ENCODE assay signal across 21 cellular contexts in genomic region chr7:108030536-108030935, GRCh38. TPM values are rescaled to one million over a fixed set of nuclear protein-coding genes. Genes with fewer than 3 reads are reported as not detected.
DNase-seq lines count a peak whose midpoint lies in the region; ATAC-seq and TF ChIP-seq lines count a peak whose summit lies in the region.
"Had no signal": no experiment of that assay in that cellular context is flagged by ENCODE, and none has a peak within 500 bp of the region (broad histone marks: within the 10 kb centered on the region; RNA-seq: fewer than 3 reads in every experiment).

No MANE protein-coding gene starts in this region.

- ATAC-seq in HG03520 (IDR thresholded peaks at IDR 0.05; ENCODE audit: unreplicated experiment) = no peak
- ATAC-seq: natural killer cell treated with Interleukin-12 subunit alpha and Interleukin-12 subunit beta and Interleukin-15 and Interleukin-18, amount 100 ng/mL, for 72 hours had no signal

- H3K36me3 Mint-ChIP-seq in HFFc6 (ENCODE audit: low read depth) = no peaks in the 10 kb centered on the region
- H3K36me3 Mint-ChIP-seq: CD4-positive, alpha-beta memory T cell; IgD-negative memory B cell; natural killer cell treated with Interleukin-12 subunit alpha and Interleukin-12 subunit beta and Interleukin-15 and Interleukin-18, amount 100 ng/mL, for 72 hours; type B pancreatic cell had no signal

- peak; percentile 46 for DNase-seq in A172 (ENCODE audit: low spot score)
- DNase-seq in HFFc6 = peak; percentile 57
- peak; percentile 36 for DNase-seq in amniotic epithelial cell (ENCODE audit: low read depth)
- peak; percentile 50 for DNase-seq in iris pigment epithelial cell (ENCODE audit: low read depth)
- DNase-seq in stimulated activated CD4-positive, alpha-beta T cell treated with anti-CD3 and anti-CD28 coated beads, Interleukin-4, amount 100 ng/mL, for 24 hours = no peak
- no peak for DNase-seq in NCI-H146 treated with DMSO at 0.1 percent for 48 hours (lab: John Stamatoyannopoulos, UW; ENCODE audit: unreplicated experiment)
- DNase-seq in GOT3 (lab: John Stamatoyannopoulos, UW) = no peak
- DNase-seq: 8988T; activated CD4-positive, alpha-beta T cell treated with anti-CD3 and anti-CD28 coated beads for 48 hours; activated CD8-positive, alpha-beta memory T cell treated with anti-CD3 and anti-CD28 coated beads, Interleukin-2, amount 50 U/mL, for 4 hours; activated naive CD4-positive, alpha-beta T cell; CD4-positive, alpha-beta memory T cell; DND-41; glutamatergic neuron; NCI-H2107; NCI-H526 treated with DMSO at 0.1 percent for 48 hours; stimulated activated naive CD4-positive, alpha-beta T cell had no signal

- no peak for TF ChIP-seq CTCF in HFFc6 (IDR thresholded peaks at IDR 0.05)

- H3K9me3 Mint-ChIP-seq in HFFc6 = no peaks in the 10 kb centered on the region
- H3K9me3 Mint-ChIP-seq: CD4-positive, alpha-beta memory T cell; natural killer cell treated with Interleukin-12 subunit alpha and Interleukin-12 subunit beta and Interleukin-15 and Interleukin-18, amount 100 ng/mL, for 72 hours; type B pancreatic cell had no signal

- H3K4me3 Mint-ChIP-seq in HFFc6 = peak overlapping the region; percentile 72
- H3K4me3 Mint-ChIP-seq: CD4-positive, alpha-beta memory T cell; IgD-negative memory B cell; natural killer cell treated with Interleukin-12 subunit alpha and Interleukin-12 subunit beta and Interleukin-15 and Interleukin-18, amount 100 ng/mL, for 72 hours; type B pancreatic cell had no signal

- H3K4me1 Mint-ChIP-seq in HFFc6 (ENCODE audit: low read depth) = peaks cover 47% of the 10 kb centered on the region
- H3K4me1 Mint-ChIP-seq: CD4-positive, alpha-beta memory T cell; IgD-negative memory B cell had no signal

- peak overlapping the region; percentile 79 for H3K27ac Mint-ChIP-seq in HFFc6
- H3K27ac Mint-ChIP-seq: CD4-positive, alpha-beta memory T cell; IgD-negative memory B cell; natural killer cell treated with Interleukin-12 subunit alpha and Interleukin-12 subunit beta and Interleukin-15 and Interleukin-18, amount 100 ng/mL, for 72 hours; type B pancreatic cell had no signal

- H3K27me3 Mint-ChIP-seq in HFFc6 (ENCODE audit: insufficient read depth) = no peaks in the 10 kb centered on the region
- H3K27me3 Mint-ChIP-seq: type B pancreatic cell had no signal

RNA-seq across cellular contexts. Expression of gene LAMB1, which starts 27.6 kb away (rescaled TPM):
- total RNA-seq in A172 (2014; rRNA removed; shearing (Covaris generic)) = 133 and 151 TPM in 2 replicates
- 100 to 1,000 TPM; 112 to 134 (median 123) TPM for total RNA-seq in HFFc6 (2021; fragmentation: NEBNext Ultra II Directional; extraction: Animal tissue kit (Norgen Biotek cat#: 25700))
- total RNA-seq: CD4-positive, alpha-beta memory T cell; natural killer cell treated with Interleukin-12 subunit alpha and Interleukin-12 subunit beta and Interleukin-15 and Interleukin-18, amount 100 ng/mL, for 72 hours had no signal

Comparison
In these comparisons a context has a peak if more than half of its experiments do, and no peak if none do; other contexts are left out.
1. DNase-seq: peak in A172 (single experiment), HFFc6 (single experiment), amniotic epithelial cell (single experiment) and iris pigment epithelial cell (single experiment); none in stimulated activated CD4-positive, alpha-beta T cell treated with anti-CD3 and anti-CD28 coated beads, Interleukin-4, amount 100 ng/mL, for 24 hours (single experiment), NCI-H146 treated with DMSO at 0.1 percent for 48 hours (single experiment) and GOT3 (single experiment).